ENCODE assay signal across 10 cellular contexts in the genomic region with DNA sequence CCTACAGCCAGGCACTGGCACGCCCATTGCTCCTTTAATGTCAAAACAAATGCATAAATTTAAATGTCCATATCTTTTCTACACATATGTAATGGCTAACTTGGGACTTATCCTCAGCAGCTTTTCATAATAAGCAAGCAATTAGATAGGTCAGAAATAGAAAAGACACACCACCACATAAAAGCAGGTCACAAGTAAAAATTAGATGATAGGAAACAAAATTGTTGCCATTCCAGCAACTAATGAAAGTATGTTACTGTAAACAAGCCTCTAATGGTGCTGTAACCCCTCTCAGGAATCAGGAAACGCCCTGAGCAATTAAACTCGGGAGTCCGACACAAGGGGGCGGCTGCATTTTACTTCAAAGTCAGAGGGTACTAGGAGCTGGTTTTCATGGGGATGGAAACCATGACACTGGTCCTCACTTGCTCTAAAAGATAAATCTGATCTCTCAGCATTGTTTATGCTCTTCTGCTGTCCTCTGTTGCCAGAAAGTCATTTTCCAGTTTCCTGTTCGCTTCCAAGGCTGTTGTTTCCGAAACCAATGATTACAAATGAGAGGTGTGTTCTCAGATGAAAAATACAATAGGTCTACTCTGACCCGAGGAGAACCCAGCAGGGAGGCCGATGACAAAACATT.
DNase-seq lines count a peak whose midpoint lies in the region; ATAC-seq, FAIRE-seq and TF ChIP-seq lines count a peak whose summit lies in the region.
"Had no signal": no experiment of that assay in that cellular context is flagged by ENCODE, and none has a peak within 500 bp of the region (broad histone marks: within the 10 kb centered on the region; RNA-seq: fewer than 3 reads in every experiment).

No MANE protein-coding gene starts in this region.

- H3K9me3 Mint-ChIP-seq in Calu3 (ENCODE audit: low read depth, unreplicated experiment) = no peaks in the 10 kb centered on the region

- H3K9me3 ChIP-seq in esophagus squamous epithelium (no peaks in the 10 kb centered on the region), prostate gland (no peaks in the 10 kb centered on the region)

- H3K4me1 ChIP-seq in esophagus squamous epithelium (peaks cover 22 to 99% (median 47%) of the 10 kb centered on the region in 3 donors), prostate gland (replicated peaks) (peaks cover 7% of the 10 kb centered on the region)

- intact Hi-C loops in Calu3 (cut with micrococcal nuclease; ENCODE audit: unreplicated experiment) = no loop called here
- intact Hi-C loops in esophagus squamous epithelium (cut with DNase I) = no loop called here
- intact Hi-C loops in prostate gland (cut with DNase I) = no loop called here
- intact Hi-C loops in head of caudate nucleus (cut with DNase I) = no loop called here

- peaks cover 0 to 15% (median 0%) of the 10 kb centered on the region in 3 donors for H3K36me3 ChIP-seq in esophagus squamous epithelium
- no peaks in the 10 kb centered on the region for H3K36me3 ChIP-seq in prostate gland

- H3K4me1 Mint-ChIP-seq in Calu3 (ENCODE audit: low read depth, unreplicated experiment) = no peaks in the 10 kb centered on the region

- no peak for ATAC-seq in GM18498 (IDR thresholded peaks at IDR 0.05; ENCODE audit: unreplicated experiment)

- BruUV-seq in Calu3 (replicated peaks; lab: Mats Ljungman, UMichigan) = no TSS peak

- H3K4me3 ChIP-seq in esophagus squamous epithelium (no peak overlapping the region), prostate gland (no peak overlapping the region)

- WGBS in esophagus squamous epithelium, 2 donors = 48 to 55% methylated on average over 9 of the region's 9 CpGs
- WGBS in prostate gland = 32% methylated on average over 9 of the region's 9 CpGs

- no peak for TF ChIP-seq POLR2A in esophagus squamous epithelium (IDR thresholded peaks at IDR 0.05)
- TF ChIP-seq POLR2A in prostate gland (IDR thresholded peaks at IDR 0.05) = no peak

- H3K27ac Mint-ChIP-seq in Calu3 (ENCODE audit: unreplicated experiment) = peak overlapping the region; percentile 34

- TF ChIP-seq CTCF in Calu3 (IDR thresholded peaks at IDR 0.05; ENCODE audit: unreplicated experiment) (no peak), esophagus squamous epithelium (IDR thresholded peaks at IDR 0.05) (no peak), prostate gland (IDR thresholded peaks at IDR 0.05) (peak in 1 of 4 experiments; percentile 22)

- H3K27ac ChIP-seq in esophagus squamous epithelium = peak overlapping the region in 3 of 4 donors; percentile 60 to 76 (median 65)
- H3K27ac ChIP-seq in prostate gland = peak overlapping the region; percentile 30 to 53

- H3K4me3 Mint-ChIP-seq in Calu3 (ENCODE audit: low read depth, unreplicated experiment) = no peak overlapping the region

- FAIRE-seq in GM19239 (lab: Jason Lieb, UNC) = no peak

- CTCF ChIA-PET in Calu3 (lab: Charles Lee) = interaction anchor here (1.0 to 1.4 kb wide), 3 partner anchors 18 to 93 kb away, joined by 3 read pairs; partner anchors contain the start of gene TGFBR3

- DNase-seq in Calu3 = peak; percentile 8
- DNase-seq in NCI-H69 (lab: John Stamatoyannopoulos, UW) = peak; percentile 40
- DNase-seq in esophagus squamous epithelium (lab: John Stamatoyannopoulos, UW) = no peak
- DNase-seq in prostate gland (ENCODE audit: low spot score) = no peak
- DNase-seq in GM19239 (ENCODE audit: insufficient read length, low spot score) = no peak
- DNase-seq in head of caudate nucleus = no peak
- no peak for DNase-seq in activated naive CD4-positive, alpha-beta T cell treated with anti-CD3 and anti-CD28 coated beads, Interleukin-2, amount 50 U/mL, for 16 hours
- DNase-seq: activated CD4-positive, CD25-positive, alpha-beta regulatory T cell treated with anti-CD3 and anti-CD28 coated beads, Interleukin-2, amount 50 U/mL, for 72 hours; SHP77 had no signal

- H3K27me3 Mint-ChIP-seq in Calu3 (ENCODE audit: unreplicated experiment) = no peaks in the 10 kb centered on the region

- H3K36me3 Mint-ChIP-seq in Calu3 (ENCODE audit: insufficient read depth, unreplicated experiment) = no peaks in the 10 kb centered on the region

- H3K27me3 ChIP-seq in esophagus squamous epithelium (no peaks in the 10 kb centered on the region), prostate gland (replicated peaks; ENCODE audit: insufficient read depth) (no peaks in the 10 kb centered on the region)

Comparison
In these comparisons a context has a peak if more than half of its experiments do, and no peak if none do; other contexts are left out.
1. DNase-seq: peak in Calu3 (single experiment) and NCI-H69 (single experiment); none in esophagus squamous epithelium (single experiment), prostate gland (single experiment), GM19239 (single experiment), head of caudate nucleus (0 of 42) and activated naive CD4-positive, alpha-beta T cell treated with anti-CD3 and anti-CD28 coated beads, Interleukin-2, amount 50 U/mL, for 16 hours (single experiment).